In genomic region chr2:69642709-69643601, GRCh38 we compare ENCODE assay signal across 8 cellular contexts. TPM values are rescaled to one million over a fixed set of nuclear protein-coding genes. Genes with fewer than 3 reads are reported as not detected.
DNase-seq lines count a peak whose midpoint lies in the region; ATAC-seq and TF ChIP-seq lines count a peak whose summit lies in the region.

No MANE protein-coding gene starts in this region.

- peak overlapping the region; percentile 3 for H2BK120ac ChIP-seq in mesendoderm (ENCODE audit: low read depth, low read length)

- H3K4me3 ChIP-seq in AG09309 (ENCODE audit: control insufficient read depth, low read depth, low read length) (peak overlapping the region; percentile 91), GM23248 (peak overlapping the region; percentile 93), mesendoderm (ENCODE audit: low read length) (peak overlapping the region; percentile 83)
- peak overlapping the region; percentile 78 for H3K4me3 ChIP-seq in effector memory CD4-positive, alpha-beta T cell (ENCODE audit: insufficient read depth, low read depth, low read length, poor library complexity, severe bottlenecking)

- H3K79me1 ChIP-seq in mesendoderm (ENCODE audit: low read length) = peaks cover 26% of the 10 kb centered on the region

- peak overlapping the region; percentile 91 for H3K18ac ChIP-seq in mesendoderm (ENCODE audit: low read length)

- no peak overlapping the region for H2BK15ac ChIP-seq in mesendoderm (replicated peaks; ENCODE audit: low read depth)

- H3K27ac ChIP-seq in GM23248 (peak overlapping the region; percentile 98), mesendoderm (ENCODE audit: low read depth, low read length) (peak overlapping the region; percentile 92)
- peak overlapping the region; percentile 88 for H3K27ac ChIP-seq in effector memory CD4-positive, alpha-beta T cell (ENCODE audit: insufficient read depth, low read length, poor library complexity, severe bottlenecking)

- no peak overlapping the region for H3K4ac ChIP-seq in mesendoderm (ENCODE audit: low read depth, low read length)

- H3K27me3 ChIP-seq in GM23248 (replicated peaks; ENCODE audit: insufficient read depth) (no peaks in the 10 kb centered on the region), mesendoderm (ENCODE audit: insufficient read depth, low read length, poor library complexity) (no peaks in the 10 kb centered on the region)
- H3K27me3 ChIP-seq in effector memory CD4-positive, alpha-beta T cell (replicated peaks; ENCODE audit: control insufficient read depth, insufficient read depth, low read length, poor library complexity, severe bottlenecking) = no peaks in the 10 kb centered on the region

- no peaks in the 10 kb centered on the region for H4K20me1 ChIP-seq in GM23248 (ENCODE audit: insufficient read depth)

- H4K8ac ChIP-seq in mesendoderm (ENCODE audit: low read depth, low read length) = no peak overlapping the region

- H3K9ac ChIP-seq in GM23248 (peak overlapping the region; percentile 98), mesendoderm (ENCODE audit: low read length) (peak overlapping the region; percentile 81)

- H3K36me3 ChIP-seq in GM23248 (ENCODE audit: low read depth) = no peaks in the 10 kb centered on the region
- peaks cover under 1% of the 10 kb centered on the region for H3K36me3 ChIP-seq in effector memory CD4-positive, alpha-beta T cell (ENCODE audit: control insufficient read depth, insufficient read depth, low read length)
- no peaks in the 10 kb centered on the region for H3K36me3 ChIP-seq in mesendoderm (ENCODE audit: control insufficient read depth, insufficient read depth, low read length)

- H3K27ac Mint-ChIP-seq in activated CD4-positive, alpha-beta memory T cell treated with anti-CD3 and anti-CD28 coated beads for 36 hours = peak overlapping the region; percentile 99

- H3K9me2 ChIP-seq in GM23248 (ENCODE audit: insufficient read depth) = no peaks in the 10 kb centered on the region

- H2AK5ac ChIP-seq in mesendoderm (ENCODE audit: low read length) = no peak overlapping the region

- DNase-seq in AG09309 (ENCODE audit: low read depth) (peak; percentile 40), GM23248 (peak; percentile 90), NCI-H524 treated with DMSO at 0.1 percent for 48 hours (lab: John Stamatoyannopoulos, UW) (peak; percentile 1), mesendoderm (peak; percentile 82)
- peak; percentile 80 for DNase-seq in activated CD4-positive, alpha-beta memory T cell treated with anti-CD3 and anti-CD28 coated beads for 36 hours
- DNase-seq in effector memory CD4-positive, alpha-beta T cell = peak; percentile 14 to 31 (median 15)
- DNase-seq in stimulated activated CD8-positive, alpha-beta memory T cell treated with anti-CD3 and anti-CD28 coated beads, Interleukin-15, amount 100 ng/mL, for 24 hours (ENCODE audit: low read depth) = peak; percentile 25

- peak overlapping the region; percentile 98 for H2AFZ ChIP-seq in GM23248

- ATAC-seq in HG02588 (IDR thresholded peaks at IDR 0.05; ENCODE audit: unreplicated experiment) = no peak

- H3K9me3 Mint-ChIP-seq in activated CD4-positive, alpha-beta memory T cell treated with anti-CD3 and anti-CD28 coated beads for 36 hours = peaks cover 6% of the 10 kb centered on the region

- H3K9me3 ChIP-seq in GM23248 (ENCODE audit: low read depth) = no peaks in the 10 kb centered on the region
- H3K9me3 ChIP-seq in effector memory CD4-positive, alpha-beta T cell (ENCODE audit: control insufficient read depth, low read length) = no peaks in the 10 kb centered on the region

- H3K4me2 ChIP-seq in GM23248 (ENCODE audit: unreplicated experiment) = peak overlapping the region; percentile 99
- peak overlapping the region; percentile 53 for H3K4me2 ChIP-seq in mesendoderm (ENCODE audit: low read length)

- H3K4me1 ChIP-seq in GM23248 (ENCODE audit: insufficient read depth) (peaks cover 24% of the 10 kb centered on the region), mesendoderm (ENCODE audit: control insufficient read depth, low read depth, low read length) (peaks cover 15% of the 10 kb centered on the region)
- H3K4me1 ChIP-seq in effector memory CD4-positive, alpha-beta T cell (ENCODE audit: control insufficient read depth, insufficient read depth, low read length, poor library complexity, severe bottlenecking) = peaks cover 50% of the 10 kb centered on the region

- H3K79me2 ChIP-seq in GM23248 (ENCODE audit: insufficient read depth) (peaks cover 65% of the 10 kb centered on the region), mesendoderm (ENCODE audit: control insufficient read depth, insufficient read depth, low read length) (peaks cover 33% of the 10 kb centered on the region)

- peaks cover 59% of the 10 kb centered on the region for H3K4me1 Mint-ChIP-seq in activated CD4-positive, alpha-beta memory T cell treated with anti-CD3 and anti-CD28 coated beads for 36 hours (ENCODE audit: low read depth)

- no peak for TF ChIP-seq CTCF in AG09309 (IDR thresholded peaks at IDR 0.05; ENCODE audit: control insufficient read depth, insufficient read depth, low read depth, low read length, missing control alignments)

- H3K56ac ChIP-seq in mesendoderm (ENCODE audit: low read length) = peak overlapping the region; percentile 81

- POLR2A ChIA-PET in activated CD4-positive, alpha-beta memory T cell treated with anti-CD3 and anti-CD28 coated beads for 36 hours (lab: Charles Lee) = interaction anchor here (0.6 to 3.6 kb wide), 12 partner anchors 9 to 902 kb away, joined by 3 to 11 read pairs (median 3); partner anchors contain the start of gene NFU1

- H3K27me3 Mint-ChIP-seq in activated CD4-positive, alpha-beta memory T cell treated with anti-CD3 and anti-CD28 coated beads for 36 hours = no peaks in the 10 kb centered on the region

- in situ Hi-C loops in GM23248 (cut with MboI) = no loop called here

- H2BK5ac ChIP-seq in mesendoderm (ENCODE audit: low read length) = no peak overlapping the region

- WGBS in GM23248 (ENCODE audit: low coverage in 1 of 2, low lambda C conversion rate in 2 of 2, missing lambda C conversion rate in 2 of 2), 2 experiments = 0 to 1% methylated on average over 47 to 52 of the region's 58 CpGs
- WGBS in mesendoderm (ENCODE audit: extremely low coverage, insufficient coverage, low lambda C conversion rate) = no CpG with 5 or more reads among the region's 58 CpGs

- peaks cover 21% of the 10 kb centered on the region for H3F3A ChIP-seq in GM23248 (ENCODE audit: insufficient read depth)

- intact Hi-C loops in activated CD4-positive, alpha-beta memory T cell treated with anti-CD3 and anti-CD28 coated beads for 36 hours (cut with micrococcal nuclease) = loop anchor here (1.0 to 10.0 kb wide), 8 partner anchors 42 to 1176 kb away; partner anchors contain the start of genes APLF, C2orf42, FBXO48 and GFPT1

- no peak overlapping the region for H4K5ac ChIP-seq in mesendoderm (ENCODE audit: low read length)

- no peak overlapping the region for H3K23ac ChIP-seq in mesendoderm (ENCODE audit: low read length)

- H3K36me3 Mint-ChIP-seq in activated CD4-positive, alpha-beta memory T cell treated with anti-CD3 and anti-CD28 coated beads for 36 hours = peaks cover 32% of the 10 kb centered on the region

- H3K4me3 Mint-ChIP-seq in activated CD4-positive, alpha-beta memory T cell treated with anti-CD3 and anti-CD28 coated beads for 36 hours = peak overlapping the region; percentile 86

- CTCF ChIA-PET in activated CD4-positive, alpha-beta memory T cell treated with anti-CD3 and anti-CD28 coated beads for 36 hours (lab: Charles Lee) = interaction anchor here (0.7 to 1.2 kb wide), 3 partner anchors 70 to 173 kb away, joined by 3 read pairs; no protein-coding TSS in a partner anchor

RNA-seq across cellular contexts. Expression of gene AAK1, which starts 0.6 kb away (rescaled TPM):
- 41.2 and 68.3 TPM in 2 replicates for total RNA-seq in GM23248 (2014; rRNA removed; shearing (Covaris generic))
- polyA plus RNA-seq in GM23248 (2016; fragmentation: Nextera tagmentation; extraction: Ambion mirVana) = 38.5 and 50.7 TPM in 2 replicates
- 10 to 100 TPM; 95.2 to 99.3 TPM for total RNA-seq in activated CD4-positive, alpha-beta memory T cell treated with anti-CD3 and anti-CD28 coated beads for 36 hours
- polyA plus RNA-seq in mesendoderm (2013, experiment 1 of 2) = 36.8 TPM
- 32.8 TPM for polyA plus RNA-seq in mesendoderm (2013, experiment 2 of 2)

Comparison
In these comparisons a context has a peak if more than half of its experiments do, and no peak if none do; other contexts are left out.
1. DNase-seq: peak in every context shown above with its lines; median percentile 90 in GM23248; 82 in mesendoderm; 80 in activated CD4-positive, alpha-beta memory T cell treated with anti-CD3 and anti-CD28 coated beads for 36 hours; 40 in AG09309; 25 in stimulated activated CD8-positive, alpha-beta memory T cell treated with anti-CD3 and anti-CD28 coated beads, Interleukin-15, amount 100 ng/mL, for 24 hours; 15 in effector memory CD4-positive, alpha-beta T cell; 1 in NCI-H524 treated with DMSO at 0.1 percent for 48 hours.